10 cellular contexts compared by ENCODE assay signal in the genomic region with DNA sequence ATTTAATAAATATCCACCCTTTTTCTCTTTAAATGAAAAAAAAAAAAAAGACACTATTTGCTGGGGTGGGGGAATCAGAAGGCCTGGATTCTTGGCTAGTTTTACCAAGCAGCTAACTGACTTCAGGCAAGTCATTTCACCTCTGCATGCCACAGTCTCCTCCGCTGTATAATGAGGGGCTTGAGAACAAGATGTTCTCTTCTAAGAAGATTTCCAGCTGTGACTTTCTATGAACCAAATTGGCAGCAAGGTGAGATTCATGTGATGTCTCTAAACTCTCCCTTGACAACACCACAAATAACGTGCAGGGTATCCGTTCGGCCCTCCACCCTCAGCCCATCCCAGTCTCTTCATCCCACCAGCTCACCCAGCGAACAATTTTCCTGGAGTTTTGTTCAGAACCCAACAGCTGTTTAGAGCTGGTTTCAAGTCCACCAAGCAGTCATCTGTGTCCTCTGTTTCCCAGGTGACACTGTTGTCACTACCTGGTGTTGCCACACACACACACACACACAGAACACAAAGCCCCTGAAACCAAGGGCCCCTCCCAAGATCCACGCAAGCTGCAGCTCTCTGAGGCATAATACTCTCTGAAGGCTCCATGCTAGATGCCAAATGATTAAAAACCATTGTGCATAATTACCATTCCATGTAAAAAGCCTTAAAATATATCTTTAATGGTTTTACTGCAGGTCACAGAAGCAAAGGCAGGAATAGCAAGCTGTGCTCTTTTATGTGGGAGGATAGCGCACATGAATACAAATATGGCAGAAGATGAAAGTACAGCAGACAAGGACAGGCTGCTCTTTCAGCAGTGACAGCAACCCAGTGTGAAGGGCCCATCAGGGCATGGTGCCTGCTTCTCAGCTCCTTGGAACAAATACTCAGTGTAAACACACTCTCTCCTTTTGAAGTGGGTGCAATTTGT. TPM values are rescaled to one million over a fixed set of nuclear protein-coding genes. Genes with fewer than 3 reads are reported as not detected.
DNase-seq lines count a peak whose midpoint lies in the region; ATAC-seq and TF ChIP-seq lines count a peak whose summit lies in the region.
"Had no signal": no experiment of that assay in that cellular context is flagged by ENCODE, and none has a peak within 500 bp of the region (broad histone marks: within the 10 kb centered on the region; RNA-seq: fewer than 3 reads in every experiment).

No MANE protein-coding gene starts in this region.

- H3K27me3 Mint-ChIP-seq in HFFc6 (ENCODE audit: insufficient read depth) (no peaks in the 10 kb centered on the region; the same call in 1 of the 2 replicates), osteocyte (ENCODE audit: unreplicated experiment) (no peaks in the 10 kb centered on the region)
- H3K27me3 Mint-ChIP-seq in activated T-cell treated with anti-CD3 and anti-CD28 coated beads, Interleukin-2, amount 50 U/mL, for 72 hours (ENCODE audit: low read depth) = no peaks in the 10 kb centered on the region
- H3K27me3 Mint-ChIP-seq: activated B cell treated with CpG ODN at 0.5 μM for 24 hours had no signal

- H3K36me3 Mint-ChIP-seq in HFFc6 (ENCODE audit: low read depth) = peaks cover 39% of the 10 kb centered on the region
- H3K36me3 Mint-ChIP-seq in osteocyte (ENCODE audit: unreplicated experiment) = no peaks in the 10 kb centered on the region
- H3K36me3 Mint-ChIP-seq in activated T-cell treated with anti-CD3 and anti-CD28 coated beads, Interleukin-2, amount 50 U/mL, for 72 hours (ENCODE audit: insufficient read depth in 2 of 2) = no peaks in the 10 kb centered on the region

- H3K4me1 Mint-ChIP-seq in HFFc6 (ENCODE audit: low read depth) (peaks cover 88% of the 10 kb centered on the region), osteocyte (ENCODE audit: unreplicated experiment) (peaks cover 29% of the 10 kb centered on the region)
- peaks cover 4% of the 10 kb centered on the region for H3K4me1 Mint-ChIP-seq in activated T-cell treated with anti-CD3 and anti-CD28 coated beads, Interleukin-2, amount 50 U/mL, for 72 hours (ENCODE audit: low read depth)

- TF ChIP-seq CTCF in HFFc6 (IDR thresholded peaks at IDR 0.05) (no peak), osteocyte (IDR thresholded peaks at IDR 0.05) (no peak)

- H3K4me3 Mint-ChIP-seq in HFFc6 (no peak overlapping the region; the same call in 1 of the 2 replicates), osteocyte (ENCODE audit: unreplicated experiment) (no peak overlapping the region)
- no peak overlapping the region for H3K4me3 Mint-ChIP-seq in activated T-cell treated with anti-CD3 and anti-CD28 coated beads, Interleukin-2, amount 50 U/mL, for 72 hours
- H3K4me3 Mint-ChIP-seq: activated B cell treated with CpG ODN at 0.5 μM for 24 hours had no signal

- peak overlapping the region; percentile 55; the same call in 1 of the 2 replicates for H3K27ac Mint-ChIP-seq in HFFc6
- H3K27ac Mint-ChIP-seq in osteocyte (ENCODE audit: unreplicated experiment) = peak overlapping the region; percentile 17
- no peak overlapping the region for H3K27ac Mint-ChIP-seq in activated T-cell treated with anti-CD3 and anti-CD28 coated beads, Interleukin-2, amount 50 U/mL, for 72 hours
- H3K27ac Mint-ChIP-seq: activated B cell treated with CpG ODN at 0.5 μM for 24 hours had no signal

- peak; percentile 22 for ATAC-seq in GM19025 (IDR thresholded peaks at IDR 0.05; ENCODE audit: low read depth, unreplicated experiment)
- ATAC-seq in activated T-cell treated with anti-CD3 and anti-CD28 coated beads, Interleukin-2, amount 50 U/mL, for 72 hours (replicated peaks in 1 of 2) = no peak

- H3K9me3 Mint-ChIP-seq in HFFc6 (no peaks in the 10 kb centered on the region), osteocyte (ENCODE audit: unreplicated experiment) (no peaks in the 10 kb centered on the region)
- no peaks in the 10 kb centered on the region for H3K9me3 Mint-ChIP-seq in activated T-cell treated with anti-CD3 and anti-CD28 coated beads, Interleukin-2, amount 50 U/mL, for 72 hours
- H3K9me3 Mint-ChIP-seq: activated B cell treated with CpG ODN at 0.5 μM for 24 hours had no signal

- DNase-seq in HFFc6 (no peak), NCI-H187 (lab: John Stamatoyannopoulos, UW) (peak; percentile 60 to 66), osteocyte (ENCODE audit: extremely low spot score, unreplicated experiment) (no peak), NOMO-1 (lab: John Stamatoyannopoulos, UW; ENCODE audit: unreplicated experiment in 2 of 2) (no peak), HuH-7 (ENCODE audit: low spot score) (no peak), NCI-H1048 (lab: John Stamatoyannopoulos, UW) (no peak)
- no peak for DNase-seq in activated T-cell treated with anti-CD3 and anti-CD28 coated beads, Interleukin-2, amount 50 U/mL, for 72 hours
- DNase-seq: activated B cell treated with CpG ODN at 0.5 μM for 24 hours, spleen had no signal

RNA-seq across cellular contexts. Expression of gene ARHGAP18, which starts 48.2 kb away (rescaled TPM):
- 10 to 100 TPM; 70.8 to 81.2 (median 76.0) TPM for total RNA-seq in HFFc6 (2021; fragmentation: NEBNext Ultra II Directional; extraction: Animal tissue kit (Norgen Biotek cat#: 25700))
- total RNA-seq in osteocyte = 12.8 and 13.3 TPM in 2 replicates
- total RNA-seq in activated T-cell treated with anti-CD3 and anti-CD28 coated beads, Interleukin-2, amount 50 U/mL, for 72 hours = 1 to 10 TPM; 2.7 to 3.9 TPM

Comparison
In these comparisons a context has a peak if more than half of its experiments do, and no peak if none do; other contexts are left out.
1. DNase-seq: peak in NCI-H187 (2 of 2); none in HFFc6 (single experiment), osteocyte (single experiment), activated T-cell treated with anti-CD3 and anti-CD28 coated beads, Interleukin-2, amount 50 U/mL, for 72 hours (0 of 2), NOMO-1 (0 of 2), HuH-7 (single experiment) and NCI-H1048 (single experiment).